30 cellular contexts compared by ENCODE assay signal in the genomic region with DNA sequence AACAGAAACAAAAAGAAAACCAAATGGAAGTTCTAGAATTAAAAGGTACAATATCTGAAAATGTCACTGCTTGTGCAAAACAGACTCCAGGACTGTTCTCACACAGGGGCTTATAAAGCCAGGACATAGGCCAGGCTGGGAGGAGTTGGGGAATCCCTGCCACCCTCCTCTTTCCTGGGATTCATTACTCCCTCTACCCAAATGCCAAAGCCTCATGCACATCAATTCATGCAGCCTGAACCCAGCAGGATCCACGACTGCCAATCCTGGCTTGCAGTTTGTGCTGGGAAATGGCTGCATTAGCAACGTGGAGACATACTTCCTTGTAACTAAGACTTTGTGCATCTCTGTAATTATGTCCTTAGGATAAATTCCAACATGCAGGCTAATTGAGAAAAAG.
"Had no signal": no experiment of that assay in that cellular context is flagged by ENCODE, and none has a peak within 500 bp of the region (broad histone marks: within the 10 kb centered on the region; RNA-seq: fewer than 3 reads in every experiment).

No MANE protein-coding gene starts in this region.

- H3K4me3 ChIP-seq: adrenal gland, body of pancreas, cardiac muscle cell, esophagus squamous epithelium, right lobe of liver, tibial artery had no signal

- H3K27ac Mint-ChIP-seq: activated CD4-positive, alpha-beta T cell treated with anti-CD3 and anti-CD28 coated beads, Interleukin-2, amount 10 ng/mL, durations not matched to agents 7 days and 5 days; activated CD8-positive, alpha-beta T cell treated with anti-CD3 and anti-CD28 coated beads for 36 hours; activated naive CD4-positive, alpha-beta T cell treated with anti-CD3 and anti-CD28 coated beads for 36 hours; activated naive CD8-positive, alpha-beta T cell treated with anti-CD3 and anti-CD28 coated beads for 36 hours; activated T-helper 1 cell treated with anti-CD3 and anti-CD28 coated beads, Interleukin-12 subunit alpha, Interleukin-12 subunit beta, Interleukin-2, Interleukin-4 antibody, amounts not matched to agents 30 ng/mL and 10 ng/mL and 1 ng/mL, durations not matched to agents 14 hours and 24 hours and 36 hours; endodermal cell; mesothelial cell of epicardium; naive B cell; stimulated activated memory B cell treated with anti-CD40 and anti-IgM and Interleukin-4, amounts not matched to agents 10 μg/mL and 1 μg/mL and 100 μg/mL, for 72 hours; stimulated activated naive CD8-positive, alpha-beta T cell treated with anti-CD3 and anti-CD28 coated beads, Interleukin-15, amount 100 ng/mL, for 72 hours; T-helper 17 cell had no signal

- DNase-seq: activated CD4-positive, alpha-beta T cell treated with anti-CD3 and anti-CD28 coated beads for 1 hour; activated CD4-positive, alpha-beta T cell treated with anti-CD3 and anti-CD28 coated beads, Interleukin-2, amount 10 ng/mL, durations not matched to agents 7 days and 5 days; activated CD8-positive, alpha-beta T cell treated with anti-CD3 and anti-CD28 coated beads for 36 hours; activated effector memory CD4-positive, alpha-beta T cell treated with anti-CD3 and anti-CD28 coated beads, Interleukin-2, amount 50 U/mL, for 16 hours; activated naive CD4-positive, alpha-beta T cell treated with anti-CD3 and anti-CD28 coated beads for 36 hours; activated naive CD8-positive, alpha-beta T cell treated with anti-CD3 and anti-CD28 coated beads for 36 hours; activated T-cell treated with anti-CD3 and anti-CD28 coated beads, Interleukin-2, amount 50 U/mL, for 1 hour; body of pancreas; endodermal cell; esophagus squamous epithelium; left ventricle myocardium superior; naive B cell; nucleus accumbens; right lobe of liver; SK-N-SH; small intestine; stimulated activated CD4-positive, alpha-beta T cell treated with anti-CD3 and anti-CD28 coated beads, Interleukin-1b, Interleukin-23, amount 100 ng/mL, for 48 hours; stimulated activated CD4-positive, alpha-beta T cell treated with anti-CD3 and anti-CD28 coated beads, Interleukin-4, amount 100 ng/mL, for 4 hours; stimulated activated CD8-positive, alpha-beta memory T cell treated with anti-CD3 and anti-CD28 coated beads, Interleukin-4, amount 100 ng/mL, for 48 hours; stimulated activated naive CD8-positive, alpha-beta T cell treated with anti-CD3 and anti-CD28 coated beads, Interleukin-15, amount 100 ng/mL, for 72 hours; T-helper 17 cell; T1000; tibial artery; WERI-Rb-1 had no signal

- ATAC-seq: activated CD8-positive, alpha-beta T cell treated with anti-CD3 and anti-CD28 coated beads for 36 hours; body of pancreas; left ventricle myocardium superior; right lobe of liver; stimulated activated memory B cell treated with anti-CD40 and anti-IgM and Interleukin-4, amounts not matched to agents 10 μg/mL and 1 μg/mL and 100 μg/mL, for 72 hours; stimulated activated naive CD8-positive, alpha-beta T cell treated with anti-CD3 and anti-CD28 coated beads, Interleukin-15, amount 100 ng/mL, for 72 hours; T-helper 17 cell had no signal

- H3K36me3 ChIP-seq: adrenal gland, cardiac muscle cell, esophagus squamous epithelium, right lobe of liver, tibial artery, WERI-Rb-1 had no signal

- H3K9me3 ChIP-seq: adrenal gland, body of pancreas, right lobe of liver, SK-N-SH had no signal

- H3K4me3 Mint-ChIP-seq: activated CD4-positive, alpha-beta T cell treated with anti-CD3 and anti-CD28 coated beads, Interleukin-2, amount 10 ng/mL, durations not matched to agents 7 days and 5 days; activated CD8-positive, alpha-beta T cell treated with anti-CD3 and anti-CD28 coated beads for 36 hours; activated naive CD4-positive, alpha-beta T cell treated with anti-CD3 and anti-CD28 coated beads for 36 hours; activated naive CD8-positive, alpha-beta T cell treated with anti-CD3 and anti-CD28 coated beads for 36 hours; activated T-helper 1 cell treated with anti-CD3 and anti-CD28 coated beads, Interleukin-12 subunit alpha, Interleukin-12 subunit beta, Interleukin-2, Interleukin-4 antibody, amounts not matched to agents 30 ng/mL and 10 ng/mL and 1 ng/mL, durations not matched to agents 14 hours and 24 hours and 36 hours; endodermal cell; mesothelial cell of epicardium; naive B cell; stimulated activated memory B cell treated with anti-CD40 and anti-IgM and Interleukin-4, amounts not matched to agents 10 μg/mL and 1 μg/mL and 100 μg/mL, for 72 hours; stimulated activated naive CD8-positive, alpha-beta T cell treated with anti-CD3 and anti-CD28 coated beads, Interleukin-15, amount 100 ng/mL, for 72 hours; T-helper 17 cell had no signal

- H3K27me3 Mint-ChIP-seq: activated CD8-positive, alpha-beta T cell treated with anti-CD3 and anti-CD28 coated beads for 36 hours had no signal

- H3K36me3 Mint-ChIP-seq: activated naive CD8-positive, alpha-beta T cell treated with anti-CD3 and anti-CD28 coated beads for 36 hours; mesothelial cell of epicardium; stimulated activated memory B cell treated with anti-CD40 and anti-IgM and Interleukin-4, amounts not matched to agents 10 μg/mL and 1 μg/mL and 100 μg/mL, for 72 hours had no signal

- H3K4me1 Mint-ChIP-seq: activated CD4-positive, alpha-beta T cell treated with anti-CD3 and anti-CD28 coated beads, Interleukin-2, amount 10 ng/mL, durations not matched to agents 7 days and 5 days; activated naive CD8-positive, alpha-beta T cell treated with anti-CD3 and anti-CD28 coated beads for 36 hours; endodermal cell; mesothelial cell of epicardium; naive B cell; stimulated activated memory B cell treated with anti-CD40 and anti-IgM and Interleukin-4, amounts not matched to agents 10 μg/mL and 1 μg/mL and 100 μg/mL, for 72 hours; stimulated activated naive CD8-positive, alpha-beta T cell treated with anti-CD3 and anti-CD28 coated beads, Interleukin-15, amount 100 ng/mL, for 72 hours; T-helper 17 cell had no signal

- H3K9me3 Mint-ChIP-seq: activated CD4-positive, alpha-beta T cell treated with anti-CD3 and anti-CD28 coated beads, Interleukin-2, amount 10 ng/mL, durations not matched to agents 7 days and 5 days; activated T-helper 1 cell treated with anti-CD3 and anti-CD28 coated beads, Interleukin-12 subunit alpha, Interleukin-12 subunit beta, Interleukin-2, Interleukin-4 antibody, amounts not matched to agents 30 ng/mL and 10 ng/mL and 1 ng/mL, durations not matched to agents 14 hours and 24 hours and 36 hours; stimulated activated naive CD8-positive, alpha-beta T cell treated with anti-CD3 and anti-CD28 coated beads, Interleukin-15, amount 100 ng/mL, for 72 hours had no signal

- H3K4me1 ChIP-seq: adrenal gland, body of pancreas, esophagus squamous epithelium, parathyroid adenoma, right lobe of liver, tibial artery had no signal

- H3K27me3 ChIP-seq: adrenal gland, body of pancreas, cardiac muscle cell, right lobe of liver had no signal

- H3K27ac ChIP-seq: adrenal gland, body of pancreas, cardiac muscle cell, esophagus squamous epithelium, parathyroid adenoma, right lobe of liver, tibial artery, WERI-Rb-1 had no signal
